1 cellular context compared by ENCODE assay signal in the genomic region with DNA sequence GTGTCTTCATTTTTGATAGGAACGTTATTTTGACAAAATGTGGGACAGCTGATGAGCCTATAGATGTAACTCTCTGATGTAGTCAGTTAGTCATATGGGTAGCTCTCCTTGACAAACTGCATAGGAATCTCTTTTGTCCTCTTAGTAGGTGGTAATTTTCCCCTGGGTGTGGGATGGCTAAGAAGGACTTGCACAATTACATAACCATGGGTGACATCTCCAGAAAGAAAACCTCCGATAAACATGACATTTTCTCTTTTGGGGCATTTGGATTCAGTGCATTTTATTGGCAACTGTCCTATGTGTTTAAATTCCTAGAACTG.
TF ChIP-seq lines count a peak whose summit lies in the region.

No MANE protein-coding gene starts in this region.

TF ChIP-seq in H1, 55 proteins besides CTCF, POLR2A, EP300 and RAD21:
- TF ChIP-seq TBP (IDR thresholded peaks at IDR 0.05; ENCODE audit: low read depth, low read length) (no peak), YY1 (IDR thresholded peaks at IDR 0.05; ENCODE audit: low read depth, low read length) (no peak), HDAC6 (IDR thresholded peaks at IDR 0.05; ENCODE audit: low read depth, low read length) (no peak), KDM1A (IDR thresholded peaks at IDR 0.05; ENCODE audit: borderline replicate concordance, low read length) (no peak), SP2 (IDR thresholded peaks at IDR 0.05; ENCODE audit: low read length) (no peak), EGR1 (IDR thresholded peaks at IDR 0.05; ENCODE audit: borderline replicate concordance, low read depth, low read length) (no peak), SIX5 (IDR thresholded peaks at IDR 0.05; ENCODE audit: low read depth, low read length) (no peak), BACH1 (IDR thresholded peaks at IDR 0.05; ENCODE audit: low read length) (no peak), BRCA1 (IDR thresholded peaks at IDR 0.05; ENCODE audit: low read depth, low read length) (no peak), TAF7 (optimal IDR thresholded peaks at IDR 0.05; ENCODE audit: borderline replicate concordance, low read depth, low read length) (no peak), SUZ12 (IDR thresholded peaks at IDR 0.05; ENCODE audit: low read length) (no peak), CHD1 (IDR thresholded peaks at IDR 0.05; ENCODE audit: low read depth, low read length) (no peak), SAP30 (IDR thresholded peaks at IDR 0.05; ENCODE audit: insufficient read depth, insufficient replicate concordance, low read length) (no peak), CBX5 (IDR thresholded peaks at IDR 0.05; ENCODE audit: low read depth, low read length) (no peak), SP1 (IDR thresholded peaks at IDR 0.05; ENCODE audit: low read depth, low read length) (no peak), RNF2 (IDR thresholded peaks at IDR 0.05; ENCODE audit: borderline replicate concordance, low read depth, low read length, missing control alignments, poor library complexity, severe bottlenecking) (no peak), TEAD4 (IDR thresholded peaks at IDR 0.05; ENCODE audit: low read depth, low read length) (no peak), RXRA (IDR thresholded peaks at IDR 0.05; ENCODE audit: insufficient read depth, low read depth, low read length) (no peak)
- TF ChIP-seq, protein P1, sequence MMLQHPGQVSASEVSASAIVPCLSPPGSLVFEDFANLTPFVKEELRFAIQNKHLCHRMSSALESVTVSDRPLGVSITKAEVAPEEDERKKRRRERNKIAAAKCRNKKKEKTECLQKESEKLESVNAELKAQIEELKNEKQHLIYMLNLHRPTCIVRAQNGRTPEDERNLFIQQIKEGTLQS (IDR thresholded peaks at IDR 0.05; ENCODE audit: insufficient read depth, low read depth, low read length): no peak
- TF ChIP-seq, protein P2, sequence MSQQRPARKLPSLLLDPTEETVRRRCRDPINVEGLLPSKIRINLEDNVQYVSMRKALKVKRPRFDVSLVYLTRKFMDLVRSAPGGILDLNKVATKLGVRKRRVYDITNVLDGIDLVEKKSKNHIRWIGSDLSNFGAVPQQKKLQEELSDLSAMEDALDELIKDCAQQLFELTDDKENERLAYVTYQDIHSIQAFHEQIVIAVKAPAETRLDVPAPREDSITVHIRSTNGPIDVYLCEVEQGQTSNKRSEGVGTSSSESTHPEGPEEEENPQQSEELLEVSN (IDR thresholded peaks at IDR 0.05): no peak
